ENCODE assay signal across 21 cellular contexts in the genomic region with DNA sequence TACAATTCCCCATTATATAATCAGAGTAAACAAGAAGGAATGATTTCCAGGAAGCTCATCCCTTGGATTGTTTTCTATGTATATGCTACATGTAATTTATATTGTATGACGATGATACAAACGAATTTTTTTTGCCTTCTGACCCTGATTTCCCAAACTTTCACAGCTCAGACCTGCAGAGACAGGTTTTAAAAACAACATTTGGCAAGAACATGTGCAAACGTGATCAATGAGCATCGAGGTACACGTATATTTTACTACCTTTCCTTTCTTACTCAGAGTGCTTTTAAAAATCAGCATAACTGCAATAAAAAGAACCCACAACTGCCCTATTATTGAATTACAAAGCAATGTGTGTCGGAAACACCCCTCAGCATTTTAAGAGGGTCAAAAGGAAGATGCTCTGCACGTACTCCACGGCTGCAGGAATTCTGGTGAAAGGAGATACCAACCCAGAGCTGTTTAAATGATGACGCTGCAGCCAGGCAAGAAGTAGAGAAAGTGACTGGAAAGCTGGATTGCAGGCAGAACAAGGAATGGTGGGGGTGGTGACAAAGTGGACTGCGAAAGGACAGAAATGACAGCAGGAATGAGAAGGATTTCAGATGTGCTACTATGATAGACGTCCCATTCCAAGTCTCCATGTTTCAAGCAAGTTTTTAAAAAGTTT.
DNase-seq lines count a peak whose midpoint lies in the region; TF ChIP-seq lines count a peak whose summit lies in the region.
"Had no signal": no experiment of that assay in that cellular context is flagged by ENCODE, and none has a peak within 500 bp of the region (broad histone marks: within the 10 kb centered on the region; RNA-seq: fewer than 3 reads in every experiment).

No MANE protein-coding gene starts in this region.

- H3K36me3 ChIP-seq in BE2C = no peaks in the 10 kb centered on the region
- H3K36me3 ChIP-seq: colonic mucosa, heart left ventricle, sigmoid colon had no signal

- peak; percentile 60 for DNase-seq in BE2C
- peak; percentile 27 for DNase-seq in ELR (ENCODE audit: low read depth)
- no peak for DNase-seq in mesothelial cell of epicardium (ENCODE audit: low spot score in 2 of 2, unreplicated experiment in 2 of 2)
- DNase-seq in NCI-H2171 treated with DMSO at 0.1 percent for 48 hours (lab: John Stamatoyannopoulos, UW) = no peak
- no peak for DNase-seq in NCI-H2107 treated with DMSO at 0.1 percent for 48 hours (lab: John Stamatoyannopoulos, UW; ENCODE audit: unreplicated experiment)
- no peak for DNase-seq in HPDE6-E6E7 (ENCODE audit: extremely low spot score)
- DNase-seq in GM20000 (ENCODE audit: low spot score) = no peak
- DNase-seq: activated CD4-positive, alpha-beta T cell treated with anti-CD3 and anti-CD28 coated beads for 36 hours; CD8-positive, alpha-beta T cell; colonic mucosa; heart left ventricle; immature natural killer cell; naive B cell; NCI-H1105 treated with DMSO at 0.1 percent for 48 hours; sigmoid colon; testis had no signal

- H3K27me3 ChIP-seq in BE2C = no peaks in the 10 kb centered on the region
- H3K27me3 ChIP-seq: colonic mucosa, heart left ventricle, sigmoid colon, testis had no signal

- H3K4me1 Mint-ChIP-seq in brain = peaks cover 29% of the 10 kb centered on the region
- H3K4me1 Mint-ChIP-seq in mesothelial cell of epicardium = peaks cover 21% of the 10 kb centered on the region
- H3K4me1 Mint-ChIP-seq: immature natural killer cell had no signal

- H3K9me3 ChIP-seq in BE2C = no peaks in the 10 kb centered on the region
- H3K9me3 ChIP-seq: colonic mucosa, heart left ventricle, sigmoid colon, testis had no signal

- H3K4me3 ChIP-seq in BE2C (ENCODE audit: low read depth, low read length) = peak overlapping the region; percentile 45
- H3K4me3 ChIP-seq: colonic mucosa, heart left ventricle, sigmoid colon, testis had no signal

- H3K9me3 Mint-ChIP-seq in brain (peaks cover 0 to 3% (median 0%) of the 10 kb centered on the region in 5 experiments), mesothelial cell of epicardium (peaks cover 7% of the 10 kb centered on the region)
- H3K9me3 Mint-ChIP-seq: CD8-positive, alpha-beta T cell; immature natural killer cell; stimulated activated memory B cell treated with anti-CD40 and anti-IgM and Interleukin-4, amounts not matched to agents 10 μg/mL and 1 μg/mL and 100 μg/mL, for 72 hours had no signal

- peaks cover 18% of the 10 kb centered on the region for H3K4me1 ChIP-seq in BE2C
- H3K4me1 ChIP-seq: colonic mucosa, parathyroid adenoma, testis had no signal

- H3K27ac Mint-ChIP-seq in brain = peak overlapping the region in 3 of 5 experiments; percentile 39 to 49 (median 43)
- peak overlapping the region; percentile 60 for H3K27ac Mint-ChIP-seq in mesothelial cell of epicardium
- H3K27ac Mint-ChIP-seq: activated CD4-positive, alpha-beta T cell treated with anti-CD3 and anti-CD28 coated beads for 36 hours; activated naive CD4-positive, alpha-beta T cell treated with anti-CD3 and anti-CD28 coated beads, Interleukin-2, amount 50 U/mL, for 72 hours; activated T-helper 1 cell treated with anti-CD3 and anti-CD28 coated beads, Interleukin-12 subunit alpha, Interleukin-12 subunit beta, Interleukin-2, Interleukin-4 antibody, amounts not matched to agents 30 ng/mL and 10 ng/mL and 1 ng/mL, durations not matched to agents 14 hours and 24 hours and 36 hours; CD8-positive, alpha-beta T cell; naive B cell; stimulated activated memory B cell treated with anti-CD40 and anti-IgM and Interleukin-4, amounts not matched to agents 10 μg/mL and 1 μg/mL and 100 μg/mL, for 72 hours had no signal

- H3K36me3 Mint-ChIP-seq in brain = no peaks in the 10 kb centered on the region
- peaks cover 4% of the 10 kb centered on the region for H3K36me3 Mint-ChIP-seq in mesothelial cell of epicardium
- H3K36me3 Mint-ChIP-seq: CD8-positive, alpha-beta T cell; stimulated activated memory B cell treated with anti-CD40 and anti-IgM and Interleukin-4, amounts not matched to agents 10 μg/mL and 1 μg/mL and 100 μg/mL, for 72 hours had no signal

- H3K4me3 Mint-ChIP-seq in brain = no peak overlapping the region
- H3K4me3 Mint-ChIP-seq in mesothelial cell of epicardium = peak overlapping the region; percentile 4
- H3K4me3 Mint-ChIP-seq: activated CD4-positive, alpha-beta T cell treated with anti-CD3 and anti-CD28 coated beads for 36 hours; activated T-helper 1 cell treated with anti-CD3 and anti-CD28 coated beads, Interleukin-12 subunit alpha, Interleukin-12 subunit beta, Interleukin-2, Interleukin-4 antibody, amounts not matched to agents 30 ng/mL and 10 ng/mL and 1 ng/mL, durations not matched to agents 14 hours and 24 hours and 36 hours; CD8-positive, alpha-beta T cell; immature natural killer cell; naive B cell; stimulated activated memory B cell treated with anti-CD40 and anti-IgM and Interleukin-4, amounts not matched to agents 10 μg/mL and 1 μg/mL and 100 μg/mL, for 72 hours had no signal

- no peaks in the 10 kb centered on the region for H3K27me3 Mint-ChIP-seq in brain
- H3K27me3 Mint-ChIP-seq in mesothelial cell of epicardium (ENCODE audit: low read depth) = no peaks in the 10 kb centered on the region
- H3K27me3 Mint-ChIP-seq: activated CD4-positive, alpha-beta T cell treated with anti-CD3 and anti-CD28 coated beads for 36 hours; naive B cell; stimulated activated memory B cell treated with anti-CD40 and anti-IgM and Interleukin-4, amounts not matched to agents 10 μg/mL and 1 μg/mL and 100 μg/mL, for 72 hours had no signal

- no peak for TF ChIP-seq CTCF in BE2C (IDR thresholded peaks at IDR 0.05; ENCODE audit: low read depth, low read length)
- TF ChIP-seq CTCF in brain (conservative IDR thresholded peaks at IDR 0.05) = no peak
- TF ChIP-seq CTCF in mesothelial cell of epicardium (IDR thresholded peaks at IDR 0.05; ENCODE audit: unreplicated experiment) = no peak
- no peak for TF ChIP-seq CTCF in GM20000 (IDR thresholded peaks at IDR 0.05; ENCODE audit: extremely low read depth, missing control alignments)

Comparison
In these comparisons a context has a peak if more than half of its experiments do, and no peak if none do; other contexts are left out.
1. DNase-seq: peak in BE2C (single experiment) and ELR (single experiment); none in mesothelial cell of epicardium (0 of 2), NCI-H2171 treated with DMSO at 0.1 percent for 48 hours (single experiment), NCI-H2107 treated with DMSO at 0.1 percent for 48 hours (single experiment), HPDE6-E6E7 (single experiment) and GM20000 (single experiment).